Comparison of ENCODE assay signal across 1 cellular context in the genomic region with DNA sequence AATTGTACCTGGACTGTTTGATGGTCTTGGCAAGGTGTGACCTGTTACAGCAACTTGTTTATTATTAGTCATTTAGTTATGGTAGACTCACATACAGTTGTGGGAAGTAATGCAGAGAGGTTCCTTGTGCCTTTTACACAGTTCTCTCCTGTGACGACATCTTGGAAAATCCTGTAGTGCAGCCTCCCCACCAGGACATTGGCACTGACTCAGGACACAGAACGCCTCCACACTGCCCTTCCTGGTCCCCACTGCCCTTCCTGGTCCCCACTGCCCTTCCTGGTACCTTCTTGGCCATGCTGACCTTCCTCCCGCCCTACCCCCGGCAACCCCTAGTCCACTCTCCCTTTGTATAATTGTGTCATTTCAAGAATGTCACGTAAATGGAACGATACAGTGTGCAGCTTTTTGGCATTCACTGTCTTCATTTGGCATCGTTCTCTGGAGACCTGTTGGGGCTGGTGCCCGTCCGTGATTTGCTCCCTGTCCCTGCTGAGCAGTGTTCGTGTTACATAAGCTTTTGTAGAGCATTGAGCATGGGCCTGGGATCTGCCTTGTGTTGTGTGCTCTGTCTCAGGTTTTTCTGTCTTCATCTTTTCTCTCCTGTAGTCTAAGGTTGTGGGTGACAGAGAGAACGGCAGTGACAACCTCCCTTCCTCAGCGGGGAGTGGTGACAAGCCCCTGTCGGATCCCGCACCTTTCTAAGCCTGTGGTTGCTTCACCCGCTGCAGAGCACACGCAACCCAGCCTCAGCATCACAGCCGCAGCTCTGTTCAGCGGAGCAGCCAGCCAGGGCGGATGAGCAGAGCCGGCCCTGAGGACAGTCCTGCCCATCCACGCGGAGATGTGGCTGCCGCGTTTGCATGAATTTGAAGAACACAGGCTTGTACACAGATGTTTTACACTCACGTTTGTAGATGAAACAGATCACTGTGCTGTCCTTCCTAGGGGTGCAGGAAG.
TF ChIP-seq lines count a peak whose summit lies in the region.

No MANE protein-coding gene starts in this region.

TF ChIP-seq in HepG2, 621 proteins besides CTCF, POLR2A, EP300 and RAD21:
- TF ChIP-seq NR2F1 (CRISPR knock-in tag; IDR thresholded peaks at IDR 0.05) (no peak), ZNF768 (CRISPR knock-in tag; IDR thresholded peaks at IDR 0.05) (peak; percentile 33; the same call in 1 of the 2 replicates), AGO2 (optimal IDR thresholded peaks at IDR 0.05; ENCODE audit: low read depth, low read length) (peak; percentile 41), RBFOX2 (IDR thresholded peaks at IDR 0.05; ENCODE audit: low read depth, low read length) (0 out of 2 replicates have a peak, but pooled peaks have one; percentile 30), MYC (CRISPR knock-in tag; IDR thresholded peaks at IDR 0.05; ENCODE audit: borderline replicate concordance) (peak; percentile 37; the same call in 1 of the 2 replicates), ZSCAN21 (CRISPR knock-in tag; IDR thresholded peaks at IDR 0.05; ENCODE audit: borderline replicate concordance) (peak; percentile 30; the same call in 1 of the 2 replicates), REXO4 (CRISPR knock-in tag; IDR thresholded peaks at IDR 0.05; ENCODE audit: borderline replicate concordance) (0 out of 2 replicates have a peak, but pooled peaks have one; percentile 27), NRL (CRISPR knock-in tag; IDR thresholded peaks at IDR 0.05; ENCODE audit: borderline replicate concordance) (peak; percentile 30; the same call in 1 of the 2 replicates), ZNF253 (CRISPR knock-in tag; IDR thresholded peaks at IDR 0.05; ENCODE audit: borderline replicate concordance) (0 out of 2 replicates have a peak, but pooled peaks have one; percentile 46)
- TF ChIP-seq, protein P1, sequence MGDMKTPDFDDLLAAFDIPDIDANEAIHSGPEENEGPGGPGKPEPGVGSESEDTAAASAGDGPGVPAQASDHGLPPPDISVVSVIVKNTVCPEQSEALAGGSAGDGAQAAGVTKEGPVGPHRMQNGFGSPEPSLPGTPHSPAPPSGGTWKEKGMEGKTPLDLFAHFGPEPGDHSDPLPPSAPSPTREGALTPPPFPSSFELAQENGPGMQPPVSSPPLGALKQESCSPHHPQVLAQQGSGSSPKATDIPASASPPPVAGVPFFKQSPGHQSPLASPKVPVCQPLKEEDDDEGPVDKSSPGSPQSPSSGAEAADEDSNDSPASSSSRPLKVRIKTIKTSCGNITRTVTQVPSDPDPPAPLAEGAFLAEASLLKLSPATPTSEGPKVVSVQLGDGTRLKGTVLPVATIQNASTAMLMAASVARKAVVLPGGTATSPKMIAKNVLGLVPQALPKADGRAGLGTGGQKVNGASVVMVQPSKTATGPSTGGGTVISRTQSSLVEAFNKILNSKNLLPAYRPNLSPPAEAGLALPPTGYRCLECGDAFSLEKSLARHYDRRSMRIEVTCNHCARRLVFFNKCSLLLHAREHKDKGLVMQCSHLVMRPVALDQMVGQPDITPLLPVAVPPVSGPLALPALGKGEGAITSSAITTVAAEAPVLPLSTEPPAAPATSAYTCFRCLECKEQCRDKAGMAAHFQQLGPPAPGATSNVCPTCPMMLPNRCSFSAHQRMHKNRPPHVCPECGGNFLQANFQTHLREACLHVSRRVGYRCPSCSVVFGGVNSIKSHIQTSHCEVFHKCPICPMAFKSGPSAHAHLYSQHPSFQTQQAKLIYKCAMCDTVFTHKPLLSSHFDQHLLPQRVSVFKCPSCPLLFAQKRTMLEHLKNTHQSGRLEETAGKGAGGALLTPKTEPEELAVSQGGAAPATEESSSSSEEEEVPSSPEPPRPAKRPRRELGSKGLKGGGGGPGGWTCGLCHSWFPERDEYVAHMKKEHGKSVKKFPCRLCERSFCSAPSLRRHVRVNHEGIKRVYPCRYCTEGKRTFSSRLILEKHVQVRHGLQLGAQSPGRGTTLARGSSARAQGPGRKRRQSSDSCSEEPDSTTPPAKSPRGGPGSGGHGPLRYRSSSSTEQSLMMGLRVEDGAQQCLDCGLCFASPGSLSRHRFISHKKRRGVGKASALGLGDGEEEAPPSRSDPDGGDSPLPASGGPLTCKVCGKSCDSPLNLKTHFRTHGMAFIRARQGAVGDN (CRISPR knock-in tag; IDR thresholded peaks at IDR 0.05), result peak; percentile 23; the same call in 1 of the 2 replicates
- TF ChIP-seq, protein P2, sequence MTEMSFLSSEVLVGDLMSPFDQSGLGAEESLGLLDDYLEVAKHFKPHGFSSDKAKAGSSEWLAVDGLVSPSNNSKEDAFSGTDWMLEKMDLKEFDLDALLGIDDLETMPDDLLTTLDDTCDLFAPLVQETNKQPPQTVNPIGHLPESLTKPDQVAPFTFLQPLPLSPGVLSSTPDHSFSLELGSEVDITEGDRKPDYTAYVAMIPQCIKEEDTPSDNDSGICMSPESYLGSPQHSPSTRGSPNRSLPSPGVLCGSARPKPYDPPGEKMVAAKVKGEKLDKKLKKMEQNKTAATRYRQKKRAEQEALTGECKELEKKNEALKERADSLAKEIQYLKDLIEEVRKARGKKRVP (CRISPR knock-in tag; IDR thresholded peaks at IDR 0.05), result no peak
TF ChIP-seq in HepG2: peak in this region for 9.
